Comparison of ENCODE assay signal across 8 cellular contexts in genomic region chr2:170381678-170382077, GRCh38.
"Had no signal": no experiment of that assay in that cellular context is flagged by ENCODE, and none has a peak within 500 bp of the region (broad histone marks: within the 10 kb centered on the region; RNA-seq: fewer than 3 reads in every experiment).

No MANE protein-coding gene starts in this region.

- H3K36me3 ChIP-seq: HAP-1 had no signal

- H3K9me3 ChIP-seq: HAP-1 had no signal

- ATAC-seq: HCT116 had no signal

- FAIRE-seq: HTR-8/SVneo had no signal

- H3K27ac ChIP-seq: GM23248 had no signal

- DNase-seq: GM23248, GOT3, H7, HFFc6, KG1 had no signal

- H3K4me3 ChIP-seq: GM23248, HAP-1 had no signal

- H3K9ac ChIP-seq: GM23248 had no signal

- H2AFZ ChIP-seq: GM23248 had no signal
